In the genomic region with DNA sequence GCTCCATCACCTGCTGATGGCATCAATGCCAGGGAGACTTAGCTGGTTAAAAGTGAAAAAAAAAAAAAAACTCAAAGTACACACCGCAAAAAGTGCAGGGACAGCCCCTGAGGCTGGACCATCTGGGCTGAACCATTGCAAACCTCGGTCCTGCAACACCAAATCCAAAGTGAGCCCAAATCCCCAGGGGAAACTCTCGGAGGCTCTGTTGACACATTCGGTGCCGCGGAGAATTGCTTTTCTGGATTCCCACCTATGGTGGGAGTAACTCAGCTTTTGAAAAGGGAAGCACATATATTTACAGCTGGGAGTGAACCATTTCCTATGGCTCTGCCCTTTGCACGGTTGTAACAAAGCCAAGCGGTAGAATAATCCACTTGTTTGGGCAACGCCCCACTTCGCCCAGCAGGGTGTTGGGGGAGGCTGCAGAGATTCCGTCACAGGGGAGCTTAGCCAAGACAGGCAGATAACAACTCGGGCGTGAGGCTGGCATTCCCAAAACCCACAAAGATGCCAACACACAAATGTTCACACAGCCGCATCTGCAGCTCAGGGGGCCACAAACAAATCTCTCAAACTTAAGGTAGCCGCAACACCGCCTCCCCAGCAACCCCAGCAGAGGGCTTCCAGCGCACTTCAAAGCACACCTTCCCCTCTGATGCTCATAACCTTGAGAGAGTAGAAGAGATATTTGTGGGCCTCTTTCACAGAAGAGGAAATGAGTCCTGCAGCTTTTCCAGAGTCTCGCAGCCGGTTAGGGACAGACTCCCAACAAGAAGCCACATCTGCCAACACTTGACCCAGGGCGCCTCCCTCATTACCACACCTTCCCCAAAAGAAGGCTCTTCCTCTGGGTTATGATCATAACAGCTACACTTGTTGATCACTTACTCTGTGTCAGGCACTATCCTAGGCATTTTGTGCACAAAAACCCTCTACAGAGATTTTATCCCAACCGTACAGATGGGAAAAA, we compare ENCODE assay signal across 1 cellular context.
TF ChIP-seq lines count a peak whose summit lies in the region.

No MANE protein-coding gene starts in this region.

TF ChIP-seq in HepG2, 621 proteins besides CTCF, POLR2A, EP300 and RAD21 (continues in another document):
- TF ChIP-seq PRDM10 (CRISPR knock-in tag; IDR thresholded peaks at IDR 0.05; ENCODE audit: low read depth) (peak; percentile 95), HES4 (CRISPR knock-in tag; IDR thresholded peaks at IDR 0.05; ENCODE audit: borderline replicate concordance) (no peak), SOX13 (IDR thresholded peaks at IDR 0.05) (no peak), SOX13 (CRISPR knock-in tag; conservative IDR thresholded peaks at IDR 0.05 in 1 of 2, IDR thresholded peaks at IDR 0.05 in 1 of 2) (peak in 1 of 2 experiments; percentile 59; a peak in 1 of 4 replicates), ZNF17 (CRISPR knock-in tag; IDR thresholded peaks at IDR 0.05) (0 out of 2 replicates have a peak, but pooled peaks have one; percentile 48), THRA (CRISPR knock-in tag; IDR thresholded peaks at IDR 0.05; ENCODE audit: borderline replicate concordance) (0 out of 2 replicates have a peak, but pooled peaks have one; percentile 31), MAZ (IDR thresholded peaks at IDR 0.05; ENCODE audit: borderline replicate concordance, low read depth, low read length) (no peak), MAZ (CRISPR knock-in tag; IDR thresholded peaks at IDR 0.05; ENCODE audit: low read depth) (no peak), MTF1 (CRISPR knock-in tag; IDR thresholded peaks at IDR 0.05) (no peak), ZNF761 (CRISPR knock-in tag; conservative IDR thresholded peaks at IDR 0.05) (peak; percentile 36; the same call in 1 of the 2 replicates), ZNF766 (CRISPR knock-in tag; IDR thresholded peaks at IDR 0.05; ENCODE audit: borderline replicate concordance) (no peak), ZNF841 (CRISPR knock-in tag; IDR thresholded peaks at IDR 0.05; ENCODE audit: borderline replicate concordance) (no peak), ZSCAN29 (CRISPR knock-in tag; conservative IDR thresholded peaks at IDR 0.05) (peak; percentile 71; the same call in 1 of the 2 replicates), ZNF556 (CRISPR knock-in tag; IDR thresholded peaks at IDR 0.05; ENCODE audit: borderline replicate concordance) (peak; percentile 32; the same call in 1 of the 2 replicates), HNF4G (IDR thresholded peaks at IDR 0.05; ENCODE audit: borderline replicate concordance, low read depth, low read length) (0 out of 2 replicates have a peak, but pooled peaks have one; percentile 46), HNF4G (CRISPR knock-in tag; IDR thresholded peaks at IDR 0.05; ENCODE audit: borderline replicate concordance, low read depth) (no peak), ZSCAN31 (CRISPR knock-in tag; IDR thresholded peaks at IDR 0.05; ENCODE audit: low read depth) (0 out of 2 replicates have a peak, but pooled peaks have one; percentile 27), ZSCAN20 (CRISPR knock-in tag; IDR thresholded peaks at IDR 0.05; ENCODE audit: borderline replicate concordance) (peak; percentile 67; the same call in 1 of the 2 replicates), ZBTB4 (CRISPR knock-in tag; IDR thresholded peaks at IDR 0.05; ENCODE audit: borderline replicate concordance) (peak; percentile 25; the same call in 1 of the 2 replicates), FOXP4 (CRISPR knock-in tag; IDR thresholded peaks at IDR 0.05) (peak; percentile 24; the same call in 1 of the 2 replicates), SOX6 (IDR thresholded peaks at IDR 0.05) (no peak), SOX6 (CRISPR knock-in tag; IDR thresholded peaks at IDR 0.05) (peak; percentile 62), KLF12 (CRISPR knock-in tag; IDR thresholded peaks at IDR 0.05; ENCODE audit: borderline replicate concordance) (no peak), KDM4B (CRISPR knock-in tag; IDR thresholded peaks at IDR 0.05) (no peak), SMC3 (IDR thresholded peaks at IDR 0.05; ENCODE audit: low read length) (peak; percentile 41), PHF21A (CRISPR knock-in tag; IDR thresholded peaks at IDR 0.05) (peak; percentile 32; the same call in 1 of the 2 replicates), ZNF337 (CRISPR knock-in tag; IDR thresholded peaks at IDR 0.05; ENCODE audit: borderline replicate concordance, low read depth) (0 out of 2 replicates have a peak, but pooled peaks have one; percentile 17), HDAC1 (CRISPR knock-in tag; IDR thresholded peaks at IDR 0.05) (0 out of 2 replicates have a peak, but pooled peaks have one; percentile 23)
- TF ChIP-seq, protein P1, sequence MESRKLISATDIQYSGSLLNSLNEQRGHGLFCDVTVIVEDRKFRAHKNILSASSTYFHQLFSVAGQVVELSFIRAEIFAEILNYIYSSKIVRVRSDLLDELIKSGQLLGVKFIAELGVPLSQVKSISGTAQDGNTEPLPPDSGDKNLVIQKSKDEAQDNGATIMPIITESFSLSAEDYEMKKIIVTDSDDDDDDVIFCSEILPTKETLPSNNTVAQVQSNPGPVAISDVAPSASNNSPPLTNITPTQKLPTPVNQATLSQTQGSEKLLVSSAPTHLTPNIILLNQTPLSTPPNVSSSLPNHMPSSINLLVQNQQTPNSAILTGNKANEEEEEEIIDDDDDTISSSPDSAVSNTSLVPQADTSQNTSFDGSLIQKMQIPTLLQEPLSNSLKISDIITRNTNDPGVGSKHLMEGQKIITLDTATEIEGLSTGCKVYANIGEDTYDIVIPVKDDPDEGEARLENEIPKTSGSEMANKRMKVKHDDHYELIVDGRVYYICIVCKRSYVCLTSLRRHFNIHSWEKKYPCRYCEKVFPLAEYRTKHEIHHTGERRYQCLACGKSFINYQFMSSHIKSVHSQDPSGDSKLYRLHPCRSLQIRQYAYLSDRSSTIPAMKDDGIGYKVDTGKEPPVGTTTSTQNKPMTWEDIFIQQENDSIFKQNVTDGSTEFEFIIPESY (CRISPR knock-in tag; IDR thresholded peaks at IDR 0.05) = peak; percentile 96
- TF ChIP-seq, protein P2, sequence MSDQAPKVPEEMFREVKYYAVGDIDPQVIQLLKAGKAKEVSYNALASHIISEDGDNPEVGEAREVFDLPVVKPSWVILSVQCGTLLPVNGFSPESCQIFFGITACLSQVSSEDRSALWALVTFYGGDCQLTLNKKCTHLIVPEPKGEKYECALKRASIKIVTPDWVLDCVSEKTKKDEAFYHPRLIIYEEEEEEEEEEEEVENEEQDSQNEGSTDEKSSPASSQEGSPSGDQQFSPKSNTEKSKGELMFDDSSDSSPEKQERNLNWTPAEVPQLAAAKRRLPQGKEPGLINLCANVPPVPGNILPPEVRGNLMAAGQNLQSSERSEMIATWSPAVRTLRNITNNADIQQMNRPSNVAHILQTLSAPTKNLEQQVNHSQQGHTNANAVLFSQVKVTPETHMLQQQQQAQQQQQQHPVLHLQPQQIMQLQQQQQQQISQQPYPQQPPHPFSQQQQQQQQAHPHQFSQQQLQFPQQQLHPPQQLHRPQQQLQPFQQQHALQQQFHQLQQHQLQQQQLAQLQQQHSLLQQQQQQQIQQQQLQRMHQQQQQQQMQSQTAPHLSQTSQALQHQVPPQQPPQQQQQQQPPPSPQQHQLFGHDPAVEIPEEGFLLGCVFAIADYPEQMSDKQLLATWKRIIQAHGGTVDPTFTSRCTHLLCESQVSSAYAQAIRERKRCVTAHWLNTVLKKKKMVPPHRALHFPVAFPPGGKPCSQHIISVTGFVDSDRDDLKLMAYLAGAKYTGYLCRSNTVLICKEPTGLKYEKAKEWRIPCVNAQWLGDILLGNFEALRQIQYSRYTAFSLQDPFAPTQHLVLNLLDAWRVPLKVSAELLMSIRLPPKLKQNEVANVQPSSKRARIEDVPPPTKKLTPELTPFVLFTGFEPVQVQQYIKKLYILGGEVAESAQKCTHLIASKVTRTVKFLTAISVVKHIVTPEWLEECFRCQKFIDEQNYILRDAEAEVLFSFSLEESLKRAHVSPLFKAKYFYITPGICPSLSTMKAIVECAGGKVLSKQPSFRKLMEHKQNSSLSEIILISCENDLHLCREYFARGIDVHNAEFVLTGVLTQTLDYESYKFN (CRISPR knock-in tag; conservative IDR thresholded peaks at IDR 0.05) = peak; percentile 45; the same call in 1 of the 2 replicates
